ENCODE assay signal across 8 cellular contexts in the genomic region with DNA sequence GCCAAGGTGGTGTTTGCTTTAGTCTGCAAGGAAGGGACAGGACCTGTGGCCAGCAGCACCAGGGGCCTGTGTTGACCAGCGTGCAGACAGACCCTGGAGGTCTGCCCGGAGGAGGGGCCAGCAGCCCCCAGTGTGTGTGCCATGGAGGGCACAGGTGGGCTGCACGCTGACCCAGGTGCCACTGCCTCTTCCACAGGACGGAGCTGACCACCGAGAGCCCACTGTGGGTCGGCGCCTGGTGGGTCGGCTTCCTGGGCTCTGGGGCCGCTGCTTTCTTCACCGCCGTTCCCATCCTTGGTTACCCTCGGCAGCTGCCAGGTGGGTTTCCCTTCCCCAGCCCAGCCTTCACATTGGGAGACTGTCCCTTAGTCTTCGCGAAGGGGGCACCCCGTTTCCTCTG. TPM values are rescaled to one million over a fixed set of nuclear protein-coding genes. Genes with fewer than 3 reads are reported as not detected.
"Had no signal": no experiment of that assay in that cellular context is flagged by ENCODE, and none has a peak within 500 bp of the region (broad histone marks: within the 10 kb centered on the region; RNA-seq: fewer than 3 reads in every experiment).

No MANE protein-coding gene starts in this region.

- H3K4me3 Mint-ChIP-seq: GM23338, H9, IgD-negative memory B cell had no signal

- H3K27me3 Mint-ChIP-seq: IgD-negative memory B cell had no signal

- H2AFZ ChIP-seq: GM23338 had no signal

- H3K27ac ChIP-seq: HL-60 had no signal

- ATAC-seq: GM23338 had no signal

- H3K4me3 ChIP-seq: GM23338 had no signal

- H3K27ac Mint-ChIP-seq: GM23338, IgD-negative memory B cell had no signal

- DNase-seq: H9, HCEC 1CT, KBM-7 had no signal

- H3K9me3 Mint-ChIP-seq: GM23338, H9, IgD-negative memory B cell had no signal

- H3K4me2 ChIP-seq: GM23338 had no signal

- FAIRE-seq: H1, H54 had no signal

RNA-seq across cellular contexts. Expression of a gene that starts 48.4 kb away (rescaled TPM):
- polyA plus RNA-seq: IgD-negative memory B cell had no signal
